10 cellular contexts compared by ENCODE assay signal in the genomic region with DNA sequence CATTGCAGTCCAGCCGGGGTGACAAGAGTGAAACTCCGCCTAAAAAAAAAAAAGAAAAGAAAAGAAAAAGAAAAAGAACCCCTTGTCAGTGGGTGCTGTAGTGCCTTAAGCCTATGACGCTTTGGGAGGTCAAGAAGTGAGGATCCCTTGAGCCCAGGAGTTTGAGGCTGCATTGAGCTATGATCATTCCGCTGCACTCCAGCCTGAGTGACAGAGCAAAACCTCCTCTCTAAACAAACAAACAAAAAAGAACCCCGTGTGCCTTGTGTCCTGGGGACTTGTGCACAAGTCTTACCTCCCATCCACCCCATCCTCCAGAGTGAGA. TPM values are rescaled to one million over a fixed set of nuclear protein-coding genes. Genes with fewer than 3 reads are reported as not detected.
A peak's percentile ranks its signal among the peaks of the same experiment; 100 is the strongest.
DNase-seq lines count a peak whose midpoint lies in the region; ATAC-seq and TF ChIP-seq lines count a peak whose summit lies in the region.
"Had no signal": no experiment of that assay in that cellular context is flagged by ENCODE, and none has a peak within 500 bp of the region (broad histone marks: within the 10 kb centered on the region; RNA-seq: fewer than 3 reads in every experiment).

No MANE protein-coding gene starts in this region.

- H3K36me3 ChIP-seq in left ventricle myocardium inferior: no peaks in the 10 kb centered on the region
- H3K36me3 ChIP-seq in mesodermal cell (ENCODE audit: control insufficient read depth, insufficient read depth, low read length): no peaks in the 10 kb centered on the region
- H3K36me3 ChIP-seq in urinary bladder (ENCODE audit: insufficient read depth): no peaks in the 10 kb centered on the region

- peaks cover 23% of the 10 kb centered on the region for H3K36me3 Mint-ChIP-seq in MCF 10A (ENCODE audit: insufficient read depth, unreplicated experiment)

- no peaks in the 10 kb centered on the region for H3K27me3 Mint-ChIP-seq in MCF 10A (ENCODE audit: insufficient read depth, unreplicated experiment)

- ATAC-seq in Right ventricle myocardium inferior: no peak

- TF ChIP-seq CTCF in left ventricle myocardium inferior (IDR thresholded peaks at IDR 0.05; ENCODE audit: borderline replicate concordance): no peak
- TF ChIP-seq CTCF in MCF 10A (IDR thresholded peaks at IDR 0.05; ENCODE audit: unreplicated experiment): no peak

- H3K27ac ChIP-seq in left ventricle myocardium inferior (replicated peaks) (peak overlapping the region; percentile 84), mesodermal cell (ENCODE audit: low read depth, low read length, severe bottlenecking) (peak overlapping the region; percentile 95), urinary bladder (ENCODE audit: low read depth) (peak overlapping the region; percentile 3)
- H3K27ac ChIP-seq: SK-N-MC had no signal

- CTCF ChIA-PET in MCF 10A (lab: Yijun Ruan, JAX): interaction anchor here (0.6 to 2.1 kb wide), 7 partner anchors 11 to 156 kb away, joined by 3 to 8 read pairs (median 3); a partner anchor contains a TSS

- 33% methylated on average over 2 of the region's 5 CpGs; no CpG with 5 or more reads in 1 of the 2 experiments for WGBS in mesodermal cell (ENCODE audit: insufficient coverage in 2 of 2), 2 experiments
- WGBS in urinary bladder: 44% methylated on average over 5 of the region's 5 CpGs

- H3K4me3 Mint-ChIP-seq in MCF 10A (ENCODE audit: unreplicated experiment): peak overlapping the region; percentile 71

- POLR2A ChIA-PET in MCF 10A (lab: Yijun Ruan, JAX): interaction anchor here (0.6 to 3.9 kb wide), 18 partner anchors 9 to 869 kb away, joined by 3 to 47 read pairs (median 3); a partner anchor contains a TSS

- H3K9me3 Mint-ChIP-seq in MCF 10A (ENCODE audit: unreplicated experiment): no peaks in the 10 kb centered on the region

- H3K9me3 ChIP-seq in left ventricle myocardium inferior (replicated peaks) (no peaks in the 10 kb centered on the region), mesodermal cell (ENCODE audit: control insufficient read depth, low read length) (no peaks in the 10 kb centered on the region)

- H3K4me3 ChIP-seq in left ventricle myocardium inferior (peak overlapping the region; percentile 46), mesodermal cell (ENCODE audit: extremely low read depth, insufficient read depth, low read length, poor library complexity, severe bottlenecking) (peak overlapping the region; percentile 11), urinary bladder (ENCODE audit: low read depth, low read length) (no peak overlapping the region)
- H3K4me3 ChIP-seq: SK-N-MC had no signal

- peaks cover 45% of the 10 kb centered on the region for H3K4me1 Mint-ChIP-seq in MCF 10A (ENCODE audit: insufficient read depth, unreplicated experiment)

- H3K4me1 ChIP-seq in left ventricle myocardium inferior (peaks cover 35% of the 10 kb centered on the region), mesodermal cell (ENCODE audit: control insufficient read depth, insufficient read depth, low read length, poor library complexity, severe bottlenecking) (peaks cover 38% of the 10 kb centered on the region), urinary bladder (ENCODE audit: insufficient read depth) (no peaks in the 10 kb centered on the region)

- DNase-seq in left ventricle myocardium inferior: no peak
- DNase-seq in Right ventricle myocardium inferior (ENCODE audit: missing footprints): no peak
- DNase-seq in MCF 10A (ENCODE audit: unreplicated experiment): no peak
- DNase-seq in GDM1 (lab: John Stamatoyannopoulos, UW): no peak
- no peak for DNase-seq in OCI-M2 (lab: John Stamatoyannopoulos, UW; ENCODE audit: unreplicated experiment)
- DNase-seq in ureter (ENCODE audit: low spot score): no peak
- DNase-seq: cortex of kidney had no signal

- H3K27me3 ChIP-seq in left ventricle myocardium inferior (ENCODE audit: low read depth): no peaks in the 10 kb centered on the region

- peak overlapping the region; percentile 76 for H3K27ac Mint-ChIP-seq in MCF 10A (ENCODE audit: low read depth, unreplicated experiment)

- intact Hi-C loops in left ventricle myocardium inferior (cut with micrococcal nuclease): no loop called here
- intact Hi-C loops in Right ventricle myocardium inferior (cut with DNase I): loop anchor here (2.0 kb wide), 1 partner anchor 58 kb away; no protein-coding TSS in a partner anchor
- intact Hi-C loops in MCF 10A (cut with micrococcal nuclease): loop anchor here (2.0 kb wide), 2 partner anchors 16 to 44 kb away; no protein-coding TSS in a partner anchor

- TSS peak; percentile 78 for BruUV-seq in MCF 10A (replicated peaks; lab: Mats Ljungman, UMichigan)

RNA-seq across cellular contexts. Expression of a gene that starts 33.5 kb away (rescaled TPM):
- total RNA-seq in left ventricle myocardium inferior: 36.9 TPM
- 51.5 TPM for total RNA-seq in Right ventricle myocardium inferior
- total RNA-seq in MCF 10A (2022): 20.0 and 36.6 TPM in 2 replicates
- 42.9 TPM for polyA plus RNA-seq in mesodermal cell (2013, experiment 1 of 2)
- polyA plus RNA-seq in mesodermal cell (2013, experiment 2 of 2): 38.1 TPM
- total RNA-seq in urinary bladder: 13.7 TPM
- 28.9 TPM for polyA plus RNA-seq in urinary bladder
- 29.8 TPM for total RNA-seq in ureter

Comparison
In these comparisons a context has a peak if more than half of its experiments do, and no peak if none do; other contexts are left out.
1. H3K27ac ChIP-seq: peak in every context shown above with its lines; median percentile 95 in mesodermal cell; 84 in left ventricle myocardium inferior; 3 in urinary bladder.